ENCODE assay signal across 14 cellular contexts in genomic region chr21:26007911-26008579, GRCh38.
DNase-seq lines count a peak whose midpoint lies in the region; ATAC-seq and TF ChIP-seq lines count a peak whose summit lies in the region.
"Had no signal": no experiment of that assay in that cellular context is flagged by ENCODE, and none has a peak within 500 bp of the region (broad histone marks: within the 10 kb centered on the region; RNA-seq: fewer than 3 reads in every experiment).

No MANE protein-coding gene starts in this region.

- no peak for TF ChIP-seq POLR2A in uterus (IDR thresholded peaks at IDR 0.05)

- H3K27me3 Mint-ChIP-seq in activated T-helper 1 cell treated with anti-CD3 and anti-CD28 coated beads, Interleukin-12 subunit alpha, Interleukin-12 subunit beta, Interleukin-2, Interleukin-4 antibody, amounts not matched to agents 30 ng/mL and 10 ng/mL and 1 ng/mL, durations not matched to agents 14 hours and 24 hours and 36 hours (ENCODE audit: insufficient read depth): no peaks in the 10 kb centered on the region

- H3K27ac Mint-ChIP-seq in activated T-helper 1 cell treated with anti-CD3 and anti-CD28 coated beads, Interleukin-12 subunit alpha, Interleukin-12 subunit beta, Interleukin-2, Interleukin-4 antibody, amounts not matched to agents 30 ng/mL and 10 ng/mL and 1 ng/mL, durations not matched to agents 14 hours and 24 hours and 36 hours: no peak overlapping the region

- intact Hi-C loops in left ventricle myocardium superior (cut with micrococcal nuclease): no loop called here
- intact Hi-C loops in uterus (cut with DNase I; ENCODE audit: low total_unique reads): no loop called here
- intact Hi-C loops in activated T-helper 1 cell treated with anti-CD3 and anti-CD28 coated beads, Interleukin-12 subunit alpha, Interleukin-12 subunit beta, Interleukin-2, Interleukin-4 antibody, amounts not matched to agents 30 ng/mL and 10 ng/mL and 1 ng/mL, durations not matched to agents 14 hours and 24 hours and 36 hours (cut with micrococcal nuclease): no loop called here

- no peaks in the 10 kb centered on the region for H3K4me1 ChIP-seq in uterus
- H3K4me1 ChIP-seq: A549 had no signal

- H3K4me3 ChIP-seq in WERI-Rb-1 (ENCODE audit: low read depth, low read length): no peak overlapping the region
- H3K4me3 ChIP-seq in uterus: no peak overlapping the region
- H3K4me3 ChIP-seq: A549, GM12878 had no signal

- ATAC-seq in left ventricle myocardium superior: peak; percentile 72
- no peak for ATAC-seq in GM21447 (IDR thresholded peaks at IDR 0.05; ENCODE audit: unreplicated experiment)
- ATAC-seq: A549, GM12878 had no signal

- H3K9me3 ChIP-seq in WERI-Rb-1 (ENCODE audit: severe bottlenecking) (no peaks in the 10 kb centered on the region), uterus (no peaks in the 10 kb centered on the region)
- H3K9me3 ChIP-seq: A549 had no signal

- H3K27ac ChIP-seq in WERI-Rb-1 (peak overlapping the region; percentile 34), uterus (peak overlapping the region; percentile 2 to 49)
- H3K27ac ChIP-seq: A549 had no signal

- no peaks in the 10 kb centered on the region for H3K36me3 Mint-ChIP-seq in activated T-helper 1 cell treated with anti-CD3 and anti-CD28 coated beads, Interleukin-12 subunit alpha, Interleukin-12 subunit beta, Interleukin-2, Interleukin-4 antibody, amounts not matched to agents 30 ng/mL and 10 ng/mL and 1 ng/mL, durations not matched to agents 14 hours and 24 hours and 36 hours (ENCODE audit: low read depth)

- H3K27me3 ChIP-seq in WERI-Rb-1 (ENCODE audit: insufficient read depth, low read depth, severe bottlenecking) (no peaks in the 10 kb centered on the region), uterus (no peaks in the 10 kb centered on the region)

- H3K36me3 ChIP-seq in WERI-Rb-1: peaks cover 16% of the 10 kb centered on the region
- no peaks in the 10 kb centered on the region for H3K36me3 ChIP-seq in uterus

- H3K4me1 Mint-ChIP-seq in activated T-helper 1 cell treated with anti-CD3 and anti-CD28 coated beads, Interleukin-12 subunit alpha, Interleukin-12 subunit beta, Interleukin-2, Interleukin-4 antibody, amounts not matched to agents 30 ng/mL and 10 ng/mL and 1 ng/mL, durations not matched to agents 14 hours and 24 hours and 36 hours (ENCODE audit: low read depth): peaks cover 8% of the 10 kb centered on the region

- DNase-seq in NCI-H1092 treated with DMSO at 0.1 percent for 48 hours (lab: John Stamatoyannopoulos, UW) (peak; percentile 45), NCI-H1092 (lab: John Stamatoyannopoulos, UW) (no peak), WERI-Rb-1 (no peak), left ventricle myocardium superior (no peak), uterus (no peak), SKM-1 treated with dmso at 0.1 percent for 144 hours (lab: John Stamatoyannopoulos, UW; ENCODE audit: unreplicated experiment) (no peak)
- DNase-seq in activated T-helper 1 cell treated with anti-CD3 and anti-CD28 coated beads, Interleukin-12 subunit alpha, Interleukin-12 subunit beta, Interleukin-2, Interleukin-4 antibody, amounts not matched to agents 30 ng/mL and 10 ng/mL and 1 ng/mL, durations not matched to agents 14 hours and 24 hours and 36 hours (ENCODE audit: low spot score): no peak
- DNase-seq: activated CD4-positive, alpha-beta T cell treated with anti-CD3 and anti-CD28 coated beads, Interleukin-2, amount 50 U/mL, for 1 hour; aorta; right cardiac atrium; stimulated activated naive CD4-positive, alpha-beta T cell had no signal

- H3K4me3 Mint-ChIP-seq in activated T-helper 1 cell treated with anti-CD3 and anti-CD28 coated beads, Interleukin-12 subunit alpha, Interleukin-12 subunit beta, Interleukin-2, Interleukin-4 antibody, amounts not matched to agents 30 ng/mL and 10 ng/mL and 1 ng/mL, durations not matched to agents 14 hours and 24 hours and 36 hours: no peak overlapping the region

- TF ChIP-seq CTCF in WERI-Rb-1 (IDR thresholded peaks at IDR 0.05; ENCODE audit: low read depth, low read length): no peak
- TF ChIP-seq CTCF in uterus (IDR thresholded peaks at IDR 0.05): no peak

- no peaks in the 10 kb centered on the region for H3K9me3 Mint-ChIP-seq in activated T-helper 1 cell treated with anti-CD3 and anti-CD28 coated beads, Interleukin-12 subunit alpha, Interleukin-12 subunit beta, Interleukin-2, Interleukin-4 antibody, amounts not matched to agents 30 ng/mL and 10 ng/mL and 1 ng/mL, durations not matched to agents 14 hours and 24 hours and 36 hours
